In genomic region chr3:156608601-156609000, GRCh38 we compare ENCODE assay signal across 21 cellular contexts. TPM values are rescaled to one million over a fixed set of nuclear protein-coding genes. Genes with fewer than 3 reads are reported as not detected.
A peak's percentile ranks its signal among the peaks of the same experiment; 100 is the strongest.
DNase-seq lines count a peak whose midpoint lies in the region; ATAC-seq, FAIRE-seq and TF ChIP-seq lines count a peak whose summit lies in the region.
"Had no signal": no experiment of that assay in that cellular context is flagged by ENCODE, and none has a peak within 500 bp of the region (broad histone marks: within the 10 kb centered on the region; RNA-seq: fewer than 3 reads in every experiment).

No MANE protein-coding gene starts in this region.

- H3K79me2 ChIP-seq in HepG2 (ENCODE audit: insufficient read depth, low read length): no peaks in the 10 kb centered on the region

- no peaks in the 10 kb centered on the region for H3K9me3 ChIP-seq in HepG2 (ENCODE audit: low read length)
- no peaks in the 10 kb centered on the region for H3K9me3 ChIP-seq in right lobe of liver
- no peaks in the 10 kb centered on the region for H3K9me3 ChIP-seq in upper lobe of right lung
- H3K9me3 ChIP-seq in body of pancreas: no peaks in the 10 kb centered on the region
- H3K9me3 ChIP-seq: MG63 had no signal

- intact Hi-C loops in HepG2 (cut with micrococcal nuclease; ENCODE audit: unreplicated experiment) (no loop called here), right lobe of liver (cut with DNase I) (no loop called here), upper lobe of right lung (cut with DNase I) (no loop called here), body of pancreas (cut with DNase I) (no loop called here)

- H3K27ac Mint-ChIP-seq in brain (peak overlapping the region in 3 of 5 experiments; percentile 21 to 63 (median 47)), mesothelial cell of epicardium (peak overlapping the region; percentile 20)
- H3K27ac Mint-ChIP-seq in activated T-cell treated with anti-CD3 and anti-CD28 coated beads, Interleukin-2, amount 50 U/mL, for 24 hours: no peak overlapping the region
- H3K27ac Mint-ChIP-seq: IgD-negative memory B cell had no signal

- peaks cover 7% of the 10 kb centered on the region for H3K27me3 Mint-ChIP-seq in brain
- H3K27me3 Mint-ChIP-seq in mesothelial cell of epicardium (ENCODE audit: low read depth): no peaks in the 10 kb centered on the region
- peaks cover 37% of the 10 kb centered on the region for H3K27me3 Mint-ChIP-seq in activated T-cell treated with anti-CD3 and anti-CD28 coated beads, Interleukin-2, amount 50 U/mL, for 24 hours
- H3K27me3 Mint-ChIP-seq: IgD-negative memory B cell had no signal

- H3K9ac ChIP-seq in HepG2 (ENCODE audit: insufficient read depth, low read depth, low read length): no peak overlapping the region

- TF ChIP-seq EP300 in HepG2 (IDR thresholded peaks at IDR 0.05; ENCODE audit: low read depth in 2 of 2, low read length in 2 of 2): no peak
- no peak for TF ChIP-seq EP300 in HepG2 (CRISPR knock-in tag; IDR thresholded peaks at IDR 0.05; ENCODE audit: borderline replicate concordance)

- DNase-seq in HepG2 (ENCODE audit: low spot score): no peak
- no peak for DNase-seq in right lobe of liver
- DNase-seq in mesothelial cell of epicardium (ENCODE audit: low spot score in 2 of 2, unreplicated experiment in 2 of 2): no peak
- DNase-seq in upper lobe of right lung: no peak
- DNase-seq in activated T-cell treated with anti-CD3 and anti-CD28 coated beads, Interleukin-2, amount 50 U/mL, for 24 hours: no peak
- no peak for DNase-seq in body of pancreas
- DNase-seq: 8988T, HCEC 1CT, Karpas-422, MG63, NCI-H1417, NCI-H1694 treated with DMSO at 0.1 percent for 48 hours, NCI-H2081 treated with DMSO at 0.1 percent for 48 hours, NCI-H446, NCI-H526, OCI-M1, SHP77 had no signal

- H3K27me3 ChIP-seq in HepG2 (ENCODE audit: control insufficient read depth in 1 of 2, insufficient read depth in 2 of 2, low read length in 2 of 2) (peaks cover 0 to 30% of the 10 kb centered on the region in 2 experiments; a peak in 3 of 5 replicates), right lobe of liver (no peaks in the 10 kb centered on the region), upper lobe of right lung (no peaks in the 10 kb centered on the region), body of pancreas (no peaks in the 10 kb centered on the region)
- H3K27me3 ChIP-seq: MG63 had no signal

- peaks cover 44% of the 10 kb centered on the region for H3K4me1 Mint-ChIP-seq in brain
- H3K4me1 Mint-ChIP-seq in mesothelial cell of epicardium: peaks cover 23% of the 10 kb centered on the region
- H3K4me1 Mint-ChIP-seq in activated T-cell treated with anti-CD3 and anti-CD28 coated beads, Interleukin-2, amount 50 U/mL, for 24 hours (ENCODE audit: low read depth): peaks cover 15% of the 10 kb centered on the region

- no peak for TF ChIP-seq CTCF in HepG2 (CRISPR knock-in tag; IDR thresholded peaks at IDR 0.05)
- no peak for TF ChIP-seq CTCF in right lobe of liver (IDR thresholded peaks at IDR 0.05)
- TF ChIP-seq CTCF in brain (conservative IDR thresholded peaks at IDR 0.05): no peak
- TF ChIP-seq CTCF in mesothelial cell of epicardium (IDR thresholded peaks at IDR 0.05; ENCODE audit: unreplicated experiment): no peak
- TF ChIP-seq CTCF in upper lobe of right lung (IDR thresholded peaks at IDR 0.05): no peak
- TF ChIP-seq CTCF in body of pancreas (IDR thresholded peaks at IDR 0.05): no peak

- TF ChIP-seq POLR2A in HepG2 (IDR thresholded peaks at IDR 0.05; ENCODE audit: insufficient read depth in 1 of 2, low read depth in 2 of 2, low read length in 2 of 2) (no peak), right lobe of liver (IDR thresholded peaks at IDR 0.05) (no peak), body of pancreas (IDR thresholded peaks at IDR 0.05) (no peak)

- H3K4me3 ChIP-seq in HepG2 (replicated peaks in 1 of 3; ENCODE audit: insufficient read depth in 1 of 3, low read depth in 2 of 3, low read length in 3 of 3) (no peak overlapping the region), right lobe of liver (no peak overlapping the region), upper lobe of right lung (no peak overlapping the region), body of pancreas (no peak overlapping the region)
- H3K4me3 ChIP-seq: MG63 had no signal

- CTCF ChIA-PET in HepG2 (lab: Yijun Ruan, JAX; ENCODE audit: low intra/inter-chr PET ratio, low total read pairs): no interaction called here

- H3K27ac ChIP-seq in HepG2 (ENCODE audit: extremely low read length, insufficient read depth, low read length) (no peak overlapping the region), right lobe of liver (no peak overlapping the region), upper lobe of right lung (peak overlapping the region; percentile 18), body of pancreas (no peak overlapping the region)
- H3K27ac ChIP-seq: C4-2B had no signal

- POLR2A ChIA-PET in HepG2 (lab: Yijun Ruan, JAX): no interaction called here

- FAIRE-seq in HepG2 (lab: Jason Lieb, UNC): no peak

- H3K36me3 ChIP-seq in HepG2 (replicated peaks in 1 of 2; ENCODE audit: control insufficient read depth in 1 of 2, insufficient read depth in 2 of 2, low read length in 2 of 2) (no peaks in the 10 kb centered on the region), right lobe of liver (no peaks in the 10 kb centered on the region), upper lobe of right lung (no peaks in the 10 kb centered on the region), body of pancreas (replicated peaks in 1 of 2; ENCODE audit: insufficient read depth in 1 of 2, low read depth in 2 of 2) (no peaks in the 10 kb centered on the region)
- H3K36me3 ChIP-seq: MG63 had no signal

- in situ Hi-C loops in HepG2 (cut with HindIII; ENCODE audit: extremely low pct_ligation_motif_present, low pct_unique_long_range_greater_than_20kb): no loop called here

- peak overlapping the region in 1 of 5 experiments; percentile 17 for H3K4me3 Mint-ChIP-seq in brain
- H3K4me3 Mint-ChIP-seq in mesothelial cell of epicardium: no peak overlapping the region
- H3K4me3 Mint-ChIP-seq in activated T-cell treated with anti-CD3 and anti-CD28 coated beads, Interleukin-2, amount 50 U/mL, for 24 hours: no peak overlapping the region
- H3K4me3 Mint-ChIP-seq: IgD-negative memory B cell had no signal

- no peak overlapping the region for H2AFZ ChIP-seq in HepG2 (ENCODE audit: low read length)

- no peaks in the 10 kb centered on the region for H4K20me1 ChIP-seq in HepG2 (ENCODE audit: insufficient read depth, low read length)

- H3K9me3 Mint-ChIP-seq in brain (no peaks in the 10 kb centered on the region), mesothelial cell of epicardium (no peaks in the 10 kb centered on the region)
- no peaks in the 10 kb centered on the region for H3K9me3 Mint-ChIP-seq in activated T-cell treated with anti-CD3 and anti-CD28 coated beads, Interleukin-2, amount 50 U/mL, for 24 hours

- TF ChIP-seq RAD21 in HepG2 (CRISPR knock-in tag; IDR thresholded peaks at IDR 0.05): no peak

- BruUV-seq in HepG2 (replicated peaks; lab: Mats Ljungman, UMichigan): no TSS peak

- 3% methylated on average over 3 of the region's 3 CpGs for WGBS in HepG2 (ENCODE audit: low lambda C conversion rate)
- 70% methylated on average over 3 of the region's 3 CpGs for WGBS in right lobe of liver (ENCODE audit: insufficient coverage, low coverage, low lambda C conversion rate, missing lambda C conversion rate)
- 66 to 97% methylated on average over 3 of the region's 3 CpGs for WGBS in body of pancreas, 2 donors

- ATAC-seq in HepG2: no peak
- ATAC-seq in right lobe of liver: no peak
- no peak for ATAC-seq in upper lobe of right lung
- no peak for ATAC-seq in GM19351 (IDR thresholded peaks at IDR 0.05; ENCODE audit: unreplicated experiment)
- no peak for ATAC-seq in body of pancreas

- H3K36me3 Mint-ChIP-seq in brain: no peaks in the 10 kb centered on the region
- H3K36me3 Mint-ChIP-seq in mesothelial cell of epicardium: no peaks in the 10 kb centered on the region
- H3K36me3 Mint-ChIP-seq in activated T-cell treated with anti-CD3 and anti-CD28 coated beads, Interleukin-2, amount 50 U/mL, for 24 hours (ENCODE audit: low read depth): no peaks in the 10 kb centered on the region
- H3K36me3 Mint-ChIP-seq: IgD-negative memory B cell had no signal

- H3K4me1 ChIP-seq in HepG2 (ENCODE audit: insufficient read depth, low read length): peaks cover 20% of the 10 kb centered on the region
- peaks cover 0 to 5% (median 0%) of the 10 kb centered on the region in 4 donors for H3K4me1 ChIP-seq in right lobe of liver
- no peaks in the 10 kb centered on the region for H3K4me1 ChIP-seq in upper lobe of right lung
- peaks cover 14% of the 10 kb centered on the region for H3K4me1 ChIP-seq in body of pancreas

- peak overlapping the region; percentile 28; the same call in 1 of the 2 replicates for H3K4me2 ChIP-seq in HepG2 (ENCODE audit: low read depth, low read length)

TF ChIP-seq in HepG2, 621 proteins besides CTCF, POLR2A, EP300 and RAD21:
- no peak for TF ChIP-seq RFX5 (IDR thresholded peaks at IDR 0.05; ENCODE audit: low read depth, low read length)
TF ChIP-seq in HepG2: peak in this region for 0.

RNA-seq across cellular contexts. Expression of gene SSR3, which starts 53.7 kb away (rescaled TPM):
- total RNA-seq in HepG2 (2016; rRNA removed; fragmentation: Illumina TruSeq; extraction: Trizol) (268 and 325 TPM in 2 replicates), right lobe of liver (100 to 1,000 TPM in 5 of 6 experiments, 10 to 100 TPM in 1; 73.6 to 168 (median 118) TPM), mesothelial cell of epicardium (120 to 127 TPM (median 127 TPM) in 3 replicates), upper lobe of right lung (178 TPM), body of pancreas (10 to 100 TPM; 77.1 to 97.5 TPM)
- total RNA-seq in HepG2 (2016; cell fraction: cytosol; rRNA removed; fragmentation: Illumina TruSeq; extraction: Trizol; ENCODE audit: low read depth): 126 and 142 TPM in 2 replicates
- 268 and 325 TPM in 2 replicates for total RNA-seq in HepG2 (2016; cell fraction: insoluble cytoplasmic fraction; rRNA removed; fragmentation: Illumina TruSeq; extraction: Trizol)
- total RNA-seq in HepG2 (2016; cell fraction: membrane; rRNA removed; fragmentation: Illumina TruSeq; extraction: Trizol): 216 and 243 TPM in 2 replicates
- total RNA-seq in HepG2 (2016; cell fraction: nucleus; rRNA removed; fragmentation: Illumina TruSeq; extraction: Trizol): 248 and 272 TPM in 2 replicates
- polyA plus RNA-seq in HepG2 (2011; rRNA removed) (202 and 229 TPM in 2 replicates), brain (ENCODE audit: insufficient read depth, low read depth, low replicate concordance) (68.8 TPM)
- 132 and 137 TPM in 2 replicates for polyA plus RNA-seq in HepG2 (2011; cell fraction: cytosol; rRNA removed)
- 32.0 and 34.3 TPM in 2 replicates for polyA plus RNA-seq in HepG2 (2011; cell fraction: nucleus; rRNA removed)
- polyA plus RNA-seq in HepG2 (2012): 207 and 230 TPM in 2 replicates
- polyA plus RNA-seq in HepG2 (2016; cell fraction: cytosol; fragmentation: Illumina TruSeq; extraction: Trizol; ENCODE audit: low read depth): 127 and 140 TPM in 2 replicates
- 171 and 180 TPM in 2 replicates for polyA plus RNA-seq in HepG2 (2016; cell fraction: insoluble cytoplasmic fraction; fragmentation: Illumina TruSeq; extraction: Trizol; ENCODE audit: low read depth)
- polyA plus RNA-seq in HepG2 (2016; cell fraction: membrane; fragmentation: Illumina TruSeq; extraction: Trizol; ENCODE audit: low read depth): 172 and 176 TPM in 2 replicates
- 261 and 267 TPM in 2 replicates for polyA plus RNA-seq in HepG2 (2016; cell fraction: nucleus; fragmentation: Illumina TruSeq; extraction: Trizol; ENCODE audit: insufficient read depth, low read depth)
- polyA minus RNA-seq in HepG2 (2011; rRNA and poly(A)+ RNA removed; ENCODE audit: low replicate concordance): 489 and 620 TPM in 2 replicates
- polyA minus RNA-seq in HepG2 (2011; cell fraction: cytosol; rRNA and poly(A)+ RNA removed): 126 and 129 TPM in 2 replicates
- 155 and 165 TPM in 2 replicates for polyA minus RNA-seq in HepG2 (2011; cell fraction: nucleus; rRNA and poly(A)+ RNA removed)
